ENCODE assay signal across 26 cellular contexts in genomic region chrX:108235990-108236389, GRCh38.
"Had no signal": no experiment of that assay in that cellular context is flagged by ENCODE, and none has a peak within 500 bp of the region (broad histone marks: within the 10 kb centered on the region; RNA-seq: fewer than 3 reads in every experiment).

No MANE protein-coding gene starts in this region.

- H3K4me3 ChIP-seq: lower lobe of right lung, neural progenitor cell, skin epidermis, suprapubic skin, thoracic aorta, tibial nerve, vagina had no signal

- H3K9me3 ChIP-seq: lower lobe of right lung, neutrophil, suprapubic skin, thoracic aorta, tibial nerve, vagina had no signal

- H3K4me1 ChIP-seq: lower lobe of right lung, neural progenitor cell, parathyroid adenoma, suprapubic skin, tibial nerve, vagina had no signal

- H3K27me3 ChIP-seq: neural progenitor cell, neutrophil, suprapubic skin, vagina had no signal

- ATAC-seq: left cardiac atrium, left lobe of liver, natural killer cell, right cardiac atrium, sciatic nerve had no signal

- DNase-seq: hippocampal formation; kidney glomerular epithelial cell; left cardiac atrium; lower lobe of right lung; mesendoderm; naive B cell; natural killer cell; nephron progenitor cell; occipital lobe; retina; right cardiac atrium; stimulated activated CD4-positive, alpha-beta T cell treated with anti-CD3 and anti-CD28 coated beads, Interleukin-12 subunit alpha, Interleukin-12 subunit beta, amount 100 ng/mL, for 4 hours; stimulated activated CD4-positive, alpha-beta T cell treated with anti-CD3 and anti-CD28 coated beads, Interleukin-15, amount 100 ng/mL, for 24 hours; stimulated activated CD4-positive, alpha-beta T cell treated with anti-CD3 and anti-CD28 coated beads, Interleukin-2, amount 100 ng/mL, for 24 hours; stimulated activated CD4-positive, alpha-beta T cell treated with anti-CD3 and anti-CD28 coated beads, Interleukin-4, amount 100 ng/mL, for 1 hour; stimulated activated naive CD4-positive, alpha-beta T cell had no signal

- H3K27ac ChIP-seq: lower lobe of right lung, neural progenitor cell, neutrophil, parathyroid adenoma, skin epidermis, suprapubic skin, thoracic aorta, tibial nerve, vagina had no signal

- H3K36me3 ChIP-seq: lower lobe of right lung, neural progenitor cell, neutrophil, suprapubic skin, thoracic aorta, tibial nerve, vagina had no signal
